In genomic region chr12:76084277-76085158, GRCh38 we compare ENCODE assay signal across 8 cellular contexts. TPM values are rescaled to one million over a fixed set of nuclear protein-coding genes. Genes with fewer than 3 reads are reported as not detected.
DNase-seq lines count a peak whose midpoint lies in the region; ATAC-seq, FAIRE-seq and TF ChIP-seq lines count a peak whose summit lies in the region.

Gene NAP1L1 (minus strand): TSS chr12:76084685. CDS start chr12:76074219, 10,466 bp downstream.

- TF ChIP-seq CTCF in HepG2 (CRISPR knock-in tag; IDR thresholded peaks at IDR 0.05), result no peak

- peaks cover 42% of the 10 kb centered on the region for H3K79me2 ChIP-seq in HepG2 (ENCODE audit: insufficient read depth, low read length)

- ATAC-seq in GM19351 (IDR thresholded peaks at IDR 0.05; ENCODE audit: unreplicated experiment) (peak; percentile 92), HG03521 (IDR thresholded peaks at IDR 0.05; ENCODE audit: unreplicated experiment) (peak; percentile 90), HepG2 (peak; percentile 89)

- WGBS in HepG2 (ENCODE audit: low lambda C conversion rate), result 0% methylated on average over 14 of the region's 85 CpGs

- H3K4me3 ChIP-seq in BLaER1 treated with 17β-estradiol and CSF1 and Interleukin-3, amounts not matched to agents 10 nM and 100 nM, result peak within 1 kb of the TSS; percentile 89 to 100 (median 97)
- peak within 1 kb of the TSS; percentile 73 to 88 (median 74) for H3K4me3 ChIP-seq in HepG2 (replicated peaks in 1 of 3; ENCODE audit: insufficient read depth in 1 of 3, low read depth in 2 of 3, low read length in 3 of 3)

- intact Hi-C loops in dendritic cell treated with granulocyte-macrophage colony-stimulating factor and Interleukin-4, amounts not matched to agents 40 ng/mL and 50 ng/mL, for 4 days (cut with micrococcal nuclease), result loop anchor here (1.0 to 10.0 kb wide), 4 partner anchors 72 to 573 kb away; partner anchors contain the start of genes BBS10, KRR1 and OSBPL8
- intact Hi-C loops in HepG2 (cut with micrococcal nuclease; ENCODE audit: unreplicated experiment), result loop anchor here (2.0 to 10.0 kb wide), 3 partner anchors 73 to 380 kb away; partner anchors contain the start of gene BBS10

- H2AFZ ChIP-seq in HepG2 (ENCODE audit: low read length), result peak within 1 kb of the TSS; percentile 67

- TF ChIP-seq EP300 in HepG2 (IDR thresholded peaks at IDR 0.05; ENCODE audit: low read depth in 2 of 2, low read length in 2 of 2) (no peak), HepG2 (CRISPR knock-in tag; IDR thresholded peaks at IDR 0.05; ENCODE audit: borderline replicate concordance) (no peak)

- H3K27me3 ChIP-seq in BLaER1 treated with 17β-estradiol and CSF1 and Interleukin-3, amounts not matched to agents 10 nM and 100 nM, result no peaks in the 10 kb centered on the region
- H3K27me3 ChIP-seq in HepG2 (ENCODE audit: control insufficient read depth in 1 of 2, insufficient read depth in 2 of 2, low read length in 2 of 2), result no peaks in the 10 kb centered on the region

- peaks cover 0 to 6% (median 4%) of the 10 kb centered on the region in 11 experiments; a peak in 11 of 22 replicates for H3K9me3 ChIP-seq in BLaER1 treated with 17β-estradiol and CSF1 and Interleukin-3, amounts not matched to agents 10 nM and 100 nM (replicated peaks in 1 of 11)
- no peaks in the 10 kb centered on the region for H3K9me3 ChIP-seq in HepG2 (ENCODE audit: low read length)

- peak within 1 kb of the TSS; percentile 99 for H3K27ac Mint-ChIP-seq in dendritic cell treated with granulocyte-macrophage colony-stimulating factor and Interleukin-4, amounts not matched to agents 40 ng/mL and 50 ng/mL, for 4 days

- in situ Hi-C loops in HepG2 (cut with HindIII; ENCODE audit: extremely low pct_ligation_motif_present, low pct_unique_long_range_greater_than_20kb), result no loop called here

- peak; percentile 85 to 88 for TF ChIP-seq POLR2A in HepG2 (IDR thresholded peaks at IDR 0.05; ENCODE audit: insufficient read depth in 1 of 2, low read depth in 2 of 2, low read length in 2 of 2)

- TSS peak; percentile 70 for BruUV-seq in HepG2 (replicated peaks; lab: Mats Ljungman, UMichigan)

- no peaks in the 10 kb centered on the region for H3K27me3 Mint-ChIP-seq in dendritic cell treated with granulocyte-macrophage colony-stimulating factor and Interleukin-4, amounts not matched to agents 40 ng/mL and 50 ng/mL, for 4 days

- peak within 1 kb of the TSS; percentile 97 to 100 (median 100) for H3K9ac ChIP-seq in BLaER1 treated with 17β-estradiol and CSF1 and Interleukin-3, amounts not matched to agents 10 nM and 100 nM
- peak within 1 kb of the TSS; percentile 94 for H3K9ac ChIP-seq in HepG2 (ENCODE audit: insufficient read depth, low read depth, low read length)

- peak within 1 kb of the TSS; percentile 93 to 100 (median 99) for H3K27ac ChIP-seq in BLaER1 treated with 17β-estradiol and CSF1 and Interleukin-3, amounts not matched to agents 10 nM and 100 nM
- H3K27ac ChIP-seq in HepG2 (ENCODE audit: extremely low read length, insufficient read depth, low read length), result peak within 1 kb of the TSS; percentile 95

- peaks cover 11% of the 10 kb centered on the region for H3K36me3 Mint-ChIP-seq in dendritic cell treated with granulocyte-macrophage colony-stimulating factor and Interleukin-4, amounts not matched to agents 40 ng/mL and 50 ng/mL, for 4 days (ENCODE audit: low read depth)

- peaks cover 37 to 49% (median 42%) of the 10 kb centered on the region in 11 experiments for H4K20me1 ChIP-seq in BLaER1 treated with 17β-estradiol and CSF1 and Interleukin-3, amounts not matched to agents 10 nM and 100 nM
- peaks cover 32% of the 10 kb centered on the region for H4K20me1 ChIP-seq in HepG2 (ENCODE audit: insufficient read depth, low read length)

- CTCF ChIA-PET in HepG2 (lab: Yijun Ruan, JAX; ENCODE audit: low intra/inter-chr PET ratio, low total read pairs), result no interaction called here

- H3K36me3 ChIP-seq in BLaER1 treated with 17β-estradiol and CSF1 and Interleukin-3, amounts not matched to agents 10 nM and 100 nM, result peaks cover 12 to 32% (median 22%) of the 10 kb centered on the region in 11 experiments; a peak in 21 of 22 replicates
- H3K36me3 ChIP-seq in HepG2 (replicated peaks in 1 of 2; ENCODE audit: control insufficient read depth in 1 of 2, insufficient read depth in 2 of 2, low read length in 2 of 2), result no peaks in the 10 kb centered on the region

- POLR2A ChIA-PET in HepG2 (lab: Yijun Ruan, JAX), result interaction anchor here (1.0 to 1.4 kb wide), 3 partner anchors 52 to 106 kb away, joined by 3 to 7 read pairs (median 3); partner anchors contain the start of gene PHLDA1

- no peak for FAIRE-seq in HepG2 (lab: Jason Lieb, UNC)

- peak within 1 kb of the TSS; percentile 82 to 98 (median 93) for H3K4me2 ChIP-seq in BLaER1 treated with 17β-estradiol and CSF1 and Interleukin-3, amounts not matched to agents 10 nM and 100 nM
- peak within 1 kb of the TSS; percentile 87 for H3K4me2 ChIP-seq in HepG2 (ENCODE audit: low read depth, low read length)

- 0 out of 2 replicates have a peak, but pooled peaks have one; percentile 3 for TF ChIP-seq RAD21 in HepG2 (CRISPR knock-in tag; IDR thresholded peaks at IDR 0.05)

- peaks cover 42 to 59% (median 53%) of the 10 kb centered on the region in 10 experiments for H3K4me1 ChIP-seq in BLaER1 treated with 17β-estradiol and CSF1 and Interleukin-3, amounts not matched to agents 10 nM and 100 nM
- peaks cover 52% of the 10 kb centered on the region for H3K4me1 ChIP-seq in HepG2 (ENCODE audit: insufficient read depth, low read length)

- peaks cover 35% of the 10 kb centered on the region for H3K4me1 Mint-ChIP-seq in dendritic cell treated with granulocyte-macrophage colony-stimulating factor and Interleukin-4, amounts not matched to agents 40 ng/mL and 50 ng/mL, for 4 days (ENCODE audit: low read depth)

- DNase-seq in NCI-H748 (lab: John Stamatoyannopoulos, UW; ENCODE audit: unreplicated experiment) (peak; percentile 99), HepG2 (ENCODE audit: low spot score) (peak; percentile 94)
- DNase-seq in activated CD4-positive, alpha-beta T cell treated with anti-CD3 and anti-CD28 coated beads, Interleukin-2, amount 50 U/mL, for 24 hours (ENCODE audit: low read depth in 1 of 2, low spot score in 1 of 2), result peak; percentile 89 to 96
- peak; percentile 97 for DNase-seq in stimulated activated CD4-positive, alpha-beta T cell treated with anti-CD3 and anti-CD28 coated beads, Interleukin-4, amount 100 ng/mL, for 1 hour

- H3K4me3 Mint-ChIP-seq in dendritic cell treated with granulocyte-macrophage colony-stimulating factor and Interleukin-4, amounts not matched to agents 40 ng/mL and 50 ng/mL, for 4 days, result peak within 1 kb of the TSS; percentile 92

- no peaks in the 10 kb centered on the region for H3K9me3 Mint-ChIP-seq in dendritic cell treated with granulocyte-macrophage colony-stimulating factor and Interleukin-4, amounts not matched to agents 40 ng/mL and 50 ng/mL, for 4 days

TF ChIP-seq in HepG2, 621 proteins besides CTCF, POLR2A, EP300 and RAD21 (continues in another document):
- TF ChIP-seq ZNF749 (CRISPR knock-in tag; IDR thresholded peaks at IDR 0.05; ENCODE audit: borderline replicate concordance), result no peak
- no peak for TF ChIP-seq ZSCAN12 (CRISPR knock-in tag; IDR thresholded peaks at IDR 0.05)
- no peak; the same call in 1 of the 2 replicates for TF ChIP-seq THAP9 (CRISPR knock-in tag; IDR thresholded peaks at IDR 0.05; ENCODE audit: borderline replicate concordance)
- TF ChIP-seq U2AF2 (IDR thresholded peaks at IDR 0.05; ENCODE audit: low read depth, low read length), result no peak
- TF ChIP-seq RAD51 (IDR thresholded peaks at IDR 0.05; ENCODE audit: borderline replicate concordance), result no peak
- TF ChIP-seq ZNF549 (CRISPR knock-in tag; IDR thresholded peaks at IDR 0.05), result no peak

RNA-seq across cellular contexts. Expression of gene NAP1L1, which starts in this region (rescaled TPM):
- total RNA-seq in HepG2 (2016; rRNA removed; fragmentation: Illumina TruSeq; extraction: Trizol), result 309 and 454 TPM in 2 replicates
- total RNA-seq in HepG2 (2016; cell fraction: cytosol; rRNA removed; fragmentation: Illumina TruSeq; extraction: Trizol; ENCODE audit: low read depth), result 121 and 153 TPM in 2 replicates
- total RNA-seq in HepG2 (2016; cell fraction: insoluble cytoplasmic fraction; rRNA removed; fragmentation: Illumina TruSeq; extraction: Trizol), result 331 and 431 TPM in 2 replicates
- total RNA-seq in HepG2 (2016; cell fraction: membrane; rRNA removed; fragmentation: Illumina TruSeq; extraction: Trizol), result 376 and 465 TPM in 2 replicates
- 177 and 205 TPM in 2 replicates for total RNA-seq in HepG2 (2016; cell fraction: nucleus; rRNA removed; fragmentation: Illumina TruSeq; extraction: Trizol)
- 154 and 207 TPM in 2 replicates for polyA plus RNA-seq in HepG2 (2011; rRNA removed)
- 106 and 129 TPM in 2 replicates for polyA plus RNA-seq in HepG2 (2011; cell fraction: cytosol; rRNA removed)
- polyA plus RNA-seq in HepG2 (2011; cell fraction: nucleus; rRNA removed), result 58.1 and 82.0 TPM in 2 replicates
- 483 and 505 TPM in 2 replicates for polyA plus RNA-seq in HepG2 (2012)
- polyA plus RNA-seq in HepG2 (2016; cell fraction: cytosol; fragmentation: Illumina TruSeq; extraction: Trizol; ENCODE audit: low read depth), result 301 and 332 TPM in 2 replicates
- polyA plus RNA-seq in HepG2 (2016; cell fraction: insoluble cytoplasmic fraction; fragmentation: Illumina TruSeq; extraction: Trizol; ENCODE audit: low read depth), result 675 and 683 TPM in 2 replicates
- polyA plus RNA-seq in HepG2 (2016; cell fraction: membrane; fragmentation: Illumina TruSeq; extraction: Trizol; ENCODE audit: low read depth), result 622 and 757 TPM in 2 replicates
- polyA plus RNA-seq in HepG2 (2016; cell fraction: nucleus; fragmentation: Illumina TruSeq; extraction: Trizol; ENCODE audit: insufficient read depth, low read depth), result 341 and 359 TPM in 2 replicates
- polyA minus RNA-seq in HepG2 (2011; rRNA and poly(A)+ RNA removed; ENCODE audit: low replicate concordance), result 35.4 and 66.0 TPM in 2 replicates
- 145 and 146 TPM in 2 replicates for polyA minus RNA-seq in HepG2 (2011; cell fraction: cytosol; rRNA and poly(A)+ RNA removed)
- 185 and 189 TPM in 2 replicates for polyA minus RNA-seq in HepG2 (2011; cell fraction: nucleus; rRNA and poly(A)+ RNA removed)

Comparison
In these comparisons a context has a peak if more than half of its experiments do, and no peak if none do; other contexts are left out.
1. Peak in every context shown above with its lines: DNase-seq, ATAC-seq, H3K4me3 ChIP-seq and H3K27ac ChIP-seq.